ENCODE assay signal across 17 cellular contexts in the genomic region with DNA sequence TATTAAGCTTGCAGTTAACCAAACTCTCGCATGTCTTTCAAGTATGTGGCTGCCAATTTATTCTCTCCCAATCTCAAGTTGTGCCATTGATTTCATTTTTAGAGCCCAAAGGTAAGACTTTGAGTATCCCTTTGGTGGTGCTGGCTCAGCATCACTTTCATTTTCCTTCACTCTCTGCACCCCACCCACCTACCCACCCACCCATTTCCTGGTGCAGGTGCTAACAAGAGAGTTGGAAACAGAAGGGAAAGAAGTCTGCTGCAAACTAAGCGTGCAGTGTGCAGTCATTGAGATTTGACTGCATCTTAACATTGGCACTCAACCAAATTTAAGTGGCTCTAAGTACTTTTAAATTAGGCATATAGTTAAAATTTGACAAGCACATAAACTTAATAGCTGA.
DNase-seq lines count a peak whose midpoint lies in the region; ATAC-seq lines count a peak whose summit lies in the region.
"Had no signal": no experiment of that assay in that cellular context is flagged by ENCODE, and none has a peak within 500 bp of the region (broad histone marks: within the 10 kb centered on the region; RNA-seq: fewer than 3 reads in every experiment).

No MANE protein-coding gene starts in this region.

- H3K4me1 Mint-ChIP-seq in activated CD4-positive, alpha-beta memory T cell treated with anti-CD3 and anti-CD28 coated beads for 36 hours (ENCODE audit: low read depth) = peaks cover 44% of the 10 kb centered on the region
- peaks cover 27 to 75% (median 58%) of the 10 kb centered on the region in 7 donors for H3K4me1 Mint-ChIP-seq in naive thymus-derived CD4-positive, alpha-beta T cell
- H3K4me1 Mint-ChIP-seq in stimulated activated naive CD8-positive, alpha-beta T cell treated with anti-CD3 and anti-CD28 coated beads, Interleukin-15, amount 100 ng/mL, for 72 hours = peaks cover 53% of the 10 kb centered on the region

- H3K9me3 ChIP-seq in naive thymus-derived CD4-positive, alpha-beta T cell (ENCODE audit: control insufficient read depth in 2 of 3, low read length in 3 of 3) = no peaks in the 10 kb centered on the region
- H3K9me3 ChIP-seq: right lobe of liver, SK-N-SH had no signal

- no peak for ATAC-seq in naive thymus-derived CD4-positive, alpha-beta T cell
- no peak for ATAC-seq in stimulated activated naive CD8-positive, alpha-beta T cell treated with anti-CD3 and anti-CD28 coated beads, Interleukin-15, amount 100 ng/mL, for 72 hours
- ATAC-seq in HG03521 (IDR thresholded peaks at IDR 0.05; ENCODE audit: unreplicated experiment) = no peak
- ATAC-seq in HG03039 (IDR thresholded peaks at IDR 0.05; ENCODE audit: unreplicated experiment) = no peak
- ATAC-seq: right lobe of liver had no signal

- H3K36me3 Mint-ChIP-seq in activated CD4-positive, alpha-beta memory T cell treated with anti-CD3 and anti-CD28 coated beads for 36 hours = no peaks in the 10 kb centered on the region
- H3K36me3 Mint-ChIP-seq in naive thymus-derived CD4-positive, alpha-beta T cell = peaks cover 0 to 5% (median 0%) of the 10 kb centered on the region in 5 donors

- H3K4me1 ChIP-seq in naive thymus-derived CD4-positive, alpha-beta T cell (ENCODE audit: control insufficient read depth in 2 of 2, insufficient read depth in 2 of 2, low read length in 2 of 2) = peaks cover 0 to 35% of the 10 kb centered on the region in 2 donors
- H3K4me1 ChIP-seq: right lobe of liver had no signal

- CTCF ChIA-PET in activated CD4-positive, alpha-beta memory T cell treated with anti-CD3 and anti-CD28 coated beads for 36 hours (lab: Charles Lee) = no interaction called here
- CTCF ChIA-PET in naive thymus-derived CD4-positive, alpha-beta T cell (lab: Charles Lee) = interaction anchor here (1.2 to 1.3 kb wide), 2 partner anchors 13 to 28 kb away, joined by 3 to 6 read pairs; no protein-coding TSS in a partner anchor

- H3K4me3 Mint-ChIP-seq in activated CD4-positive, alpha-beta memory T cell treated with anti-CD3 and anti-CD28 coated beads for 36 hours = no peak overlapping the region
- peak overlapping the region; percentile 35 to 85 (median 76) for H3K4me3 Mint-ChIP-seq in naive thymus-derived CD4-positive, alpha-beta T cell
- peak overlapping the region; percentile 77 to 78 for H3K4me3 Mint-ChIP-seq in stimulated activated naive CD8-positive, alpha-beta T cell treated with anti-CD3 and anti-CD28 coated beads, Interleukin-15, amount 100 ng/mL, for 72 hours

- H3K4me3 ChIP-seq in naive thymus-derived CD4-positive, alpha-beta T cell (ENCODE audit: low read length) = no peak overlapping the region
- H3K4me3 ChIP-seq: coronary artery, GM23248, lung, right lobe of liver had no signal

- no peaks in the 10 kb centered on the region for H3K27me3 Mint-ChIP-seq in activated CD4-positive, alpha-beta memory T cell treated with anti-CD3 and anti-CD28 coated beads for 36 hours
- H3K27me3 Mint-ChIP-seq in naive thymus-derived CD4-positive, alpha-beta T cell = peaks cover 0 to 5% (median 0%) of the 10 kb centered on the region in 5 donors
- H3K27me3 Mint-ChIP-seq in stimulated activated naive CD8-positive, alpha-beta T cell treated with anti-CD3 and anti-CD28 coated beads, Interleukin-15, amount 100 ng/mL, for 72 hours = no peaks in the 10 kb centered on the region

- POLR2A ChIA-PET in activated CD4-positive, alpha-beta memory T cell treated with anti-CD3 and anti-CD28 coated beads for 36 hours (lab: Charles Lee) = no interaction called here
- POLR2A ChIA-PET in naive thymus-derived CD4-positive, alpha-beta T cell (lab: Charles Lee) = interaction anchor here (0.7 to 4.1 kb wide), 4 partner anchors 11 to 255 kb away, joined by 3 to 39 read pairs (median 7); no protein-coding TSS in a partner anchor

- intact Hi-C loops in activated CD4-positive, alpha-beta memory T cell treated with anti-CD3 and anti-CD28 coated beads for 36 hours (cut with micrococcal nuclease) = loop anchor here (5.0 to 10.0 kb wide), 2 partner anchors 606 to 626 kb away; a partner anchor contains a TSS
- intact Hi-C loops in naive thymus-derived CD4-positive, alpha-beta T cell (cut with micrococcal nuclease) = loop anchor here (5.0 to 10.0 kb wide), 12 partner anchors 34 to 1964 kb away; a partner anchor contains a TSS

- no peaks in the 10 kb centered on the region for H3K27me3 ChIP-seq in naive thymus-derived CD4-positive, alpha-beta T cell (ENCODE audit: control insufficient read depth in 2 of 2, insufficient read depth in 2 of 2, low read length in 2 of 2)
- H3K27me3 ChIP-seq: right lobe of liver had no signal

- H3K9me3 Mint-ChIP-seq in activated CD4-positive, alpha-beta memory T cell treated with anti-CD3 and anti-CD28 coated beads for 36 hours = no peaks in the 10 kb centered on the region
- H3K9me3 Mint-ChIP-seq in naive thymus-derived CD4-positive, alpha-beta T cell = peaks cover 0 to 2% (median 0%) of the 10 kb centered on the region in 11 donors
- no peaks in the 10 kb centered on the region for H3K9me3 Mint-ChIP-seq in stimulated activated naive CD8-positive, alpha-beta T cell treated with anti-CD3 and anti-CD28 coated beads, Interleukin-15, amount 100 ng/mL, for 72 hours

- no peaks in the 10 kb centered on the region for H3K36me3 ChIP-seq in naive thymus-derived CD4-positive, alpha-beta T cell (ENCODE audit: control insufficient read depth in 2 of 3, insufficient read depth in 3 of 3, low read length in 3 of 3)
- H3K36me3 ChIP-seq: right lobe of liver had no signal

- H3K27ac ChIP-seq in naive thymus-derived CD4-positive, alpha-beta T cell (ENCODE audit: low read depth, low read length) = peak overlapping the region; percentile 87
- H3K27ac ChIP-seq: coronary artery, GM23248, right lobe of liver had no signal

- H3K27ac Mint-ChIP-seq in activated CD4-positive, alpha-beta memory T cell treated with anti-CD3 and anti-CD28 coated beads for 36 hours = no peak overlapping the region
- peak overlapping the region; percentile 79 to 99 (median 97) for H3K27ac Mint-ChIP-seq in naive thymus-derived CD4-positive, alpha-beta T cell
- no peak overlapping the region for H3K27ac Mint-ChIP-seq in stimulated activated naive CD8-positive, alpha-beta T cell treated with anti-CD3 and anti-CD28 coated beads, Interleukin-15, amount 100 ng/mL, for 72 hours

- peak; percentile 52 for DNase-seq in activated naive CD4-positive, alpha-beta T cell treated with Interleukin-2 at 50 U/mL for 16 hours
- no peak for DNase-seq in activated naive CD4-positive, alpha-beta T cell (lab: John Stamatoyannopoulos, UW)
- DNase-seq in activated CD4-positive, alpha-beta memory T cell treated with anti-CD3 and anti-CD28 coated beads for 36 hours = peak; percentile 71
- peak in 5 of 9 donors; percentile 23 to 65 (median 33) for DNase-seq in naive thymus-derived CD4-positive, alpha-beta T cell
- no peak for DNase-seq in stimulated activated naive CD8-positive, alpha-beta T cell treated with anti-CD3 and anti-CD28 coated beads, Interleukin-15, amount 100 ng/mL, for 72 hours
- DNase-seq in islet precursor cell = no peak
- DNase-seq: amygdala, EL, GM23248, NCI-H2171, OCI-M1, right lobe of liver, SK-N-SH had no signal

Comparison
In these comparisons a context has a peak if more than half of its experiments do, and no peak if none do; other contexts are left out.
1. DNase-seq: peak in activated naive CD4-positive, alpha-beta T cell treated with Interleukin-2 at 50 U/mL for 16 hours (single experiment), activated CD4-positive, alpha-beta memory T cell treated with anti-CD3 and anti-CD28 coated beads for 36 hours (single experiment) and naive thymus-derived CD4-positive, alpha-beta T cell (5 of 9); none in activated naive CD4-positive, alpha-beta T cell (0 of 4), stimulated activated naive CD8-positive, alpha-beta T cell treated with anti-CD3 and anti-CD28 coated beads, Interleukin-15, amount 100 ng/mL, for 72 hours (0 of 2) and islet precursor cell (single experiment).
2. H3K27ac Mint-ChIP-seq: peak in naive thymus-derived CD4-positive, alpha-beta T cell (9 of 9); none in activated CD4-positive, alpha-beta memory T cell treated with anti-CD3 and anti-CD28 coated beads for 36 hours (single experiment) and stimulated activated naive CD8-positive, alpha-beta T cell treated with anti-CD3 and anti-CD28 coated beads, Interleukin-15, amount 100 ng/mL, for 72 hours (0 of 2).